ENCODE assay signal across 1 cellular context in the genomic region with DNA sequence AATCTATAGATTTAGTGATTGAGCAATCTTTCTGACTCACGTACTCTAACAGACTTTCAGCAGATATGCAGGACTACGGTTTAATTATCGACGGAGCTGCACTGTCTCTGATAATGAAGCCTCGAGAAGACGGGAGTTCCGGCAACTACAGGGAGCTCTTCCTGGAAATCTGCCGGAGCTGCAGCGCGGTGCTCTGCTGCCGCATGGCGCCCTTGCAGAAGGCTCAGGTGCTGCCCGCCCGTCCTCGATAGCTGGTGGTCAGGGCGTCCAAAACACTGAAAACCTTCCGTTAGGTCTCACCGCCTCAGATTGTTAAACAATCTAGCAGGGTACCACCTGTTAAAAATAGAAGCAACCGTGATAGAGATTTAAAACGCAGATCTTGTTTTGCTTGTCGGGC.
TF ChIP-seq lines count a peak whose summit lies in the region.

No MANE protein-coding gene starts in this region.

TF ChIP-seq in WTC11, 78 proteins besides CTCF, POLR2A, EP300 and RAD21 (continued from another document):
- TF ChIP-seq, protein P1, sequence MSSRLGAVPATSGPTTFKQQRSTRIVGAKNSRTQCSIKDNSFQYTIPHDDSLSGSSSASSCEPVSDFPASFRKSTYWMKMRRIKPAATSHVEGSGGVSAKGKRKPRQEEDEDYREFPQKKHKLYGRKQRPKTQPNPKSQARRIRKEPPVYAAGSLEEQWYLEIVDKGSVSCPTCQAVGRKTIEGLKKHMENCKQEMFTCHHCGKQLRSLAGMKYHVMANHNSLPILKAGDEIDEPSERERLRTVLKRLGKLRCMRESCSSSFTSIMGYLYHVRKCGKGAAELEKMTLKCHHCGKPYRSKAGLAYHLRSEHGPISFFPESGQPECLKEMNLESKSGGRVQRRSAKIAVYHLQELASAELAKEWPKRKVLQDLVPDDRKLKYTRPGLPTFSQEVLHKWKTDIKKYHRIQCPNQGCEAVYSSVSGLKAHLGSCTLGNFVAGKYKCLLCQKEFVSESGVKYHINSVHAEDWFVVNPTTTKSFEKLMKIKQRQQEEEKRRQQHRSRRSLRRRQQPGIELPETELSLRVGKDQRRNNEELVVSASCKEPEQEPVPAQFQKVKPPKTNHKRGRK (CRISPR knock-in tag; IDR thresholded peaks at IDR 0.05; ENCODE audit: borderline replicate concordance) = no peak
- TF ChIP-seq GTF2I (CRISPR knock-in tag; conservative IDR thresholded peaks at IDR 0.05) (no peak), FOXP1 (CRISPR knock-in tag; IDR thresholded peaks at IDR 0.05; ENCODE audit: borderline replicate concordance) (no peak), PREB (CRISPR knock-in tag; IDR thresholded peaks at IDR 0.05; ENCODE audit: borderline replicate concordance) (no peak), ZNF317 (CRISPR knock-in tag; IDR thresholded peaks at IDR 0.05; ENCODE audit: borderline replicate concordance, low read depth) (no peak)
- TF ChIP-seq, protein P2, sequence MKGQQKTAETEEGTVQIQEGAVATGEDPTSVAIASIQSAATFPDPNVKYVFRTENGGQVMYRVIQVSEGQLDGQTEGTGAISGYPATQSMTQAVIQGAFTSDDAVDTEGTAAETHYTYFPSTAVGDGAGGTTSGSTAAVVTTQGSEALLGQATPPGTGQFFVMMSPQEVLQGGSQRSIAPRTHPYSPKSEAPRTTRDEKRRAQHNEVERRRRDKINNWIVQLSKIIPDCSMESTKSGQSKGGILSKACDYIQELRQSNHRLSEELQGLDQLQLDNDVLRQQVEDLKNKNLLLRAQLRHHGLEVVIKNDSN (CRISPR knock-in tag; IDR thresholded peaks at IDR 0.05) = no peak
